1 cellular context compared by ENCODE assay signal in genomic region chr6:111874030-111874425, GRCh38.
TF ChIP-seq lines count a peak whose summit lies in the region.

No MANE protein-coding gene starts in this region.

TF ChIP-seq in HEK293, 187 proteins besides CTCF, POLR2A, EP300 and RAD21 (continued from another document):
- TF ChIP-seq, protein P1, sequence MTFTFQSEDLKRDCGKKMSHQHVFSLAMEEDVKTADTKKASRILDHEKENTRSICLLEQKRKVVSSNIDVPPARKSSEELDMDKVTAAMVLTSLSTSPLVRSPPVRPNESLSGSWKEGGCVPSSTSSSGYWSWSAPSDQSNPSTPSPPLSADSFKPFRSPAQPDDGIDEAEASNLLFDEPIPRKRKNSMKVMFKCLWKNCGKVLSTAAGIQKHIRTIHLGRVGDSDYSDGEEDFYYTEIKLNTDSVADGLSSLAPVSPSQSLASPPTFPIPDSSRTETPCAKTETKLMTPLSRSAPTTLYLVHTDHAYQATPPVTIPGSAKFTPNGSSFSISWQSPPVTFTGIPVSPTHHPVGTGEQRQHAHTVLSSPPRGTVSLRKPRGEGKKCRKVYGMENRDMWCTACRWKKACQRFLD (tag by site-specific recombination; IDR thresholded peaks at IDR 0.05), result no peak
- TF ChIP-seq, protein P2, sequence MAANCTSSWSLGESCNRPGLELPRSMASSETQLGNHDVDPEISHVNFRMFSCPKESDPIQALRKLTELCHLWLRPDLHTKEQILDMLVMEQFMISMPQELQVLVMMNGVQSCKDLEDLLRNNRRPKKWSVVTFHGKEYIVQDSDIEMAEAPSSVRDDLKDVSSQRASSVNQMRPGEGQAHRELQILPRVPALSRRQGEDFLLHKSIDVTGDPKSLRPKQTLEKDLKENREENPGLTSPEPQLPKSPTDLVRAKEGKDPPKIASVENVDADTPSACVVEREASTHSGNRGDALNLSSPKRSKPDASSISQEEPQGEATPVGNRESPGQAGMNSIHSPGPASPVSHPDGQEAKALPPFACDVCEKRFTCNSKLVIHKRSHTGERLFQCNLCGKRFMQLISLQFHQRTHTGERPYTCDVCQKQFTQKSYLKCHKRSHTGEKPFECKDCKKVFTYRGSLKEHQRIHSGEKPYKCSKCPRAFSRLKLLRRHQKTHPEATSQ (tag by site-specific recombination; IDR thresholded peaks at IDR 0.05), result no peak
- peak; percentile 40; the same call in 1 of the 2 replicates for TF ChIP-seq ZNF335 (tag by site-specific recombination; conservative IDR thresholded peaks at IDR 0.05)
- TF ChIP-seq ZNF692 (tag by site-specific recombination; IDR thresholded peaks at IDR 0.05), result no peak
- 0 out of 2 replicates have a peak, but pooled peaks have one; percentile 4 for TF ChIP-seq ZBTB6 (tag by site-specific recombination; IDR thresholded peaks at IDR 0.05)
- TF ChIP-seq ZBTB48 (tag by site-specific recombination; IDR thresholded peaks at IDR 0.05), result no peak
- TF ChIP-seq SP3 (tag by site-specific recombination; IDR thresholded peaks at IDR 0.05), result no peak
TF ChIP-seq in HEK293: peak in this region for 5.
